In the genomic region with DNA sequence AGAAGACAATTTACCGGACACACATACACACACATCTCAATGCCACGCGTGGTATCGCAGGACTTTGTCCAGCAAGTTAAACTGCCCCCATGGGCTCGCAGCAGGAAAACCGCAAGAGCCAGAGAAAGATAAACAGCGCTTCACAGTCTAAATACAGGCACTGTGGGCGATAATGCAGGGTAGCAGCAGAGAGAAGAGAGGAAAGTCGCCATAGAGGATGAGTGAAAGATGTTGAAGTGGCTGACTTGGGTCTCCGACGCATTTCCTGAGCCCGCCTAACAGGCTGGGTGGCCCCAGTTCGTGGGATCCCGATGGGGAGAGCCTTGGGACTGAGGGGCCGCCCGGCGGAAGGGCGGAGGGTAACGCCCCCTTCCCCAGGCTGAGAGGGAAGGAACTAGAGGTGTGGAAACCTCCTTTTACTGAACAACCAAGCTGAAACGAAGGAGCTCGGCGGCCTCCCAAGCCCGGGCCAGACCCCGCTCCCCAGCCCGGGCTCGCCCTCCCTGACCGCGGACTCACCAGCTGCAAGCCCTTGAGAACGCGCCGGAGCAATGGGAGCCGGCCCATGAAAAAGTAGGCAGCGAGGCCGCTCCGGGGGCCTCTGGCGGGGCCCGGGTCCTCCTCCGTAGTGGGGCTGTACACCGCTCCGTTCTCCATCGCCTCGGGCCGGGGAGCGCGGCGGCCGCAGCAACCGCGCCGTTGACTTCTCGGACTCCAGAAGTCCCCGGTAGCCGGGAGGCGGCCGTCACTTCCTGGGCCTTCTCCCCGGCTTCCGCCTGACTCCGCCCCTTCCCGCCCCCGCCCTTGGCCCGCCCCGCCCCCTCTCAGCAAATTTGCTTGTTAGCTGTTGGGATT, we compare ENCODE assay signal across 1 cellular context.
A peak's percentile ranks its signal among the peaks of the same experiment; 100 is the strongest.
TF ChIP-seq lines count a peak whose summit lies in the region.

A gene with protein sequence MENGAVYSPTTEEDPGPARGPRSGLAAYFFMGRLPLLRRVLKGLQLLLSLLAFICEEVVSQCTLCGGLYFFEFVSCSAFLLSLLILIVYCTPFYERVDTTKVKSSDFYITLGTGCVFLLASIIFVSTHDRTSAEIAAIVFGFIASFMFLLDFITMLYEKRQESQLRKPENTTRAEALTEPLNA (minus strand): TSS at position 764 of the 855 bp plus-strand sequence. CDS start 107 bp downstream, at position 657.

TF ChIP-seq in K562, 482 proteins besides CTCF, POLR2A, EP300 and RAD21 (continued from another document and continues in another):
- TF ChIP-seq, protein P1, sequence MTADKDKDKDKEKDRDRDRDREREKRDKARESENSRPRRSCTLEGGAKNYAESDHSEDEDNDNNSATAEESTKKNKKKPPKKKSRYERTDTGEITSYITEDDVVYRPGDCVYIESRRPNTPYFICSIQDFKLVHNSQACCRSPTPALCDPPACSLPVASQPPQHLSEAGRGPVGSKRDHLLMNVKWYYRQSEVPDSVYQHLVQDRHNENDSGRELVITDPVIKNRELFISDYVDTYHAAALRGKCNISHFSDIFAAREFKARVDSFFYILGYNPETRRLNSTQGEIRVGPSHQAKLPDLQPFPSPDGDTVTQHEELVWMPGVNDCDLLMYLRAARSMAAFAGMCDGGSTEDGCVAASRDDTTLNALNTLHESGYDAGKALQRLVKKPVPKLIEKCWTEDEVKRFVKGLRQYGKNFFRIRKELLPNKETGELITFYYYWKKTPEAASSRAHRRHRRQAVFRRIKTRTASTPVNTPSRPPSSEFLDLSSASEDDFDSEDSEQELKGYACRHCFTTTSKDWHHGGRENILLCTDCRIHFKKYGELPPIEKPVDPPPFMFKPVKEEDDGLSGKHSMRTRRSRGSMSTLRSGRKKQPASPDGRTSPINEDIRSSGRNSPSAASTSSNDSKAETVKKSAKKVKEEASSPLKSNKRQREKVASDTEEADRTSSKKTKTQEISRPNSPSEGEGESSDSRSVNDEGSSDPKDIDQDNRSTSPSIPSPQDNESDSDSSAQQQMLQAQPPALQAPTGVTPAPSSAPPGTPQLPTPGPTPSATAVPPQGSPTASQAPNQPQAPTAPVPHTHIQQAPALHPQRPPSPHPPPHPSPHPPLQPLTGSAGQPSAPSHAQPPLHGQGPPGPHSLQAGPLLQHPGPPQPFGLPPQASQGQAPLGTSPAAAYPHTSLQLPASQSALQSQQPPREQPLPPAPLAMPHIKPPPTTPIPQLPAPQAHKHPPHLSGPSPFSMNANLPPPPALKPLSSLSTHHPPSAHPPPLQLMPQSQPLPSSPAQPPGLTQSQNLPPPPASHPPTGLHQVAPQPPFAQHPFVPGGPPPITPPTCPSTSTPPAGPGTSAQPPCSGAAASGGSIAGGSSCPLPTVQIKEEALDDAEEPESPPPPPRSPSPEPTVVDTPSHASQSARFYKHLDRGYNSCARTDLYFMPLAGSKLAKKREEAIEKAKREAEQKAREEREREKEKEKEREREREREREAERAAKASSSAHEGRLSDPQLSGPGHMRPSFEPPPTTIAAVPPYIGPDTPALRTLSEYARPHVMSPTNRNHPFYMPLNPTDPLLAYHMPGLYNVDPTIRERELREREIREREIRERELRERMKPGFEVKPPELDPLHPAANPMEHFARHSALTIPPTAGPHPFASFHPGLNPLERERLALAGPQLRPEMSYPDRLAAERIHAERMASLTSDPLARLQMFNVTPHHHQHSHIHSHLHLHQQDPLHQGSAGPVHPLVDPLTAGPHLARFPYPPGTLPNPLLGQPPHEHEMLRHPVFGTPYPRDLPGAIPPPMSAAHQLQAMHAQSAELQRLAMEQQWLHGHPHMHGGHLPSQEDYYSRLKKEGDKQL (CRISPR knock-in tag; IDR thresholded peaks at IDR 0.05; ENCODE audit: borderline replicate concordance) = no peak
- TF ChIP-seq ZFP1 (CRISPR knock-in tag; IDR thresholded peaks at IDR 0.05) = no peak
- no peak for TF ChIP-seq ZNF695 (CRISPR knock-in tag; IDR thresholded peaks at IDR 0.05)
- TF ChIP-seq MYC (IDR thresholded peaks at IDR 0.05; ENCODE audit: low read depth, low read length) = peak; percentile 74
- TF ChIP-seq MYC (CRISPR knock-in tag; IDR thresholded peaks at IDR 0.05; ENCODE audit: borderline replicate concordance, low read depth) = peak; percentile 62; the same call in 1 of the 2 replicates
- TF ChIP-seq, protein P2, sequence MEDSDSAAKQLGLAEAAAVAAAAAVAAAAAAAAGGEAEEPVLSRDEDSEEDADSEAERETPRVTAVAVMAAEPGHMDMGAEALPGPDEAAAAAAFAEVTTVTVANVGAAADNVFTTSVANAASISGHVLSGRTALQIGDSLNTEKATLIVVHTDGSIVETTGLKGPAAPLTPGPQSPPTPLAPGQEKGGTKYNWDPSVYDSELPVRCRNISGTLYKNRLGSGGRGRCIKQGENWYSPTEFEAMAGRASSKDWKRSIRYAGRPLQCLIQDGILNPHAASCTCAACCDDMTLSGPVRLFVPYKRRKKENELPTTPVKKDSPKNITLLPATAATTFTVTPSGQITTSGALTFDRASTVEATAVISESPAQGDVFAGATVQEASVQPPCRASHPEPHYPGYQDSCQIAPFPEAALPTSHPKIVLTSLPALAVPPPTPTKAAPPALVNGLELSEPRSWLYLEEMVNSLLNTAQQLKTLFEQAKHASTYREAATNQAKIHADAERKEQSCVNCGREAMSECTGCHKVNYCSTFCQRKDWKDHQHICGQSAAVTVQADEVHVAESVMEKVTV (CRISPR knock-in tag; IDR thresholded peaks at IDR 0.05) = no peak
- TF ChIP-seq, protein P3, sequence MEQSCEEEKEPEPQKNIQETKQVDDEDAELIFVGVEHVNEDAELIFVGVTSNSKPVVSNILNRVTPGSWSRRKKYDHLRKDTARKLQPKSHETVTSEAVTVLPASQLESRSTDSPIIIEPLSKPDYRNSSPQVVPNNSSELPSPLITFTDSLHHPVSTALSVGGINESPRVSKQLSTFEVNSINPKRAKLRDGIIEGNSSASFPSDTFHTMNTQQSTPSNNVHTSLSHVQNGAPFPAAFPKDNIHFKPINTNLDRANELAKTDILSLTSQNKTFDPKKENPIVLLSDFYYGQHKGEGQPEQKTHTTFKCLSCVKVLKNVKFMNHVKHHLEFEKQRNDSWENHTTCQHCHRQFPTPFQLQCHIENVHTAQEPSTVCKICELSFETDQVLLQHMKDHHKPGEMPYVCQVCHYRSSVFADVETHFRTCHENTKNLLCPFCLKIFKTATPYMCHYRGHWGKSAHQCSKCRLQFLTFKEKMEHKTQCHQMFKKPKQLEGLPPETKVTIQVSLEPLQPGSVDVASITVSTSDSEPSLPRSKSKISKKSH (CRISPR knock-in tag; IDR thresholded peaks at IDR 0.05) = no peak
- 0 out of 2 replicates have a peak, but pooled peaks have one; percentile 82 for TF ChIP-seq KDM2B (CRISPR knock-in tag; IDR thresholded peaks at IDR 0.05)
- TF ChIP-seq ZBED1 (IDR thresholded peaks at IDR 0.05) = no peak
- no peak for TF ChIP-seq PTRF (tag; IDR thresholded peaks at IDR 0.05)
- TF ChIP-seq, protein P4, sequence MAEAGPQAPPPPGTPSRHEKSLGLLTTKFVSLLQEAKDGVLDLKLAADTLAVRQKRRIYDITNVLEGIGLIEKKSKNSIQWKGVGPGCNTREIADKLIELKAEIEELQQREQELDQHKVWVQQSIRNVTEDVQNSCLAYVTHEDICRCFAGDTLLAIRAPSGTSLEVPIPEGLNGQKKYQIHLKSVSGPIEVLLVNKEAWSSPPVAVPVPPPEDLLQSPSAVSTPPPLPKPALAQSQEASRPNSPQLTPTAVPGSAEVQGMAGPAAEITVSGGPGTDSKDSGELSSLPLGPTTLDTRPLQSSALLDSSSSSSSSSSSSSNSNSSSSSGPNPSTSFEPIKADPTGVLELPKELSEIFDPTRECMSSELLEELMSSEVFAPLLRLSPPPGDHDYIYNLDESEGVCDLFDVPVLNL (CRISPR knock-in tag; IDR thresholded peaks at IDR 0.05; ENCODE audit: low read depth) = no peak
- no peak for TF ChIP-seq OTX1 (CRISPR knock-in tag; IDR thresholded peaks at IDR 0.05)
- TF ChIP-seq MAFG (tag; conservative IDR thresholded peaks at IDR 0.05) = no peak
- TF ChIP-seq TBP (optimal IDR thresholded peaks at IDR 0.05; ENCODE audit: low read depth, low read length) = no peak
- TF ChIP-seq CBX5 (IDR thresholded peaks at IDR 0.05; ENCODE audit: borderline replicate concordance, low read depth) = no peak
- TF ChIP-seq ZBTB17 (CRISPR knock-in tag; IDR thresholded peaks at IDR 0.05) = peak; percentile 52; the same call in 1 of the 2 replicates
- no peak for TF ChIP-seq PTTG1 (tag; IDR thresholded peaks at IDR 0.05; ENCODE audit: low read depth)
- TF ChIP-seq FIP1L1 (IDR thresholded peaks at IDR 0.05; ENCODE audit: low read depth, low read length, poor library complexity, severe bottlenecking) = no peak
- TF ChIP-seq, protein P5, sequence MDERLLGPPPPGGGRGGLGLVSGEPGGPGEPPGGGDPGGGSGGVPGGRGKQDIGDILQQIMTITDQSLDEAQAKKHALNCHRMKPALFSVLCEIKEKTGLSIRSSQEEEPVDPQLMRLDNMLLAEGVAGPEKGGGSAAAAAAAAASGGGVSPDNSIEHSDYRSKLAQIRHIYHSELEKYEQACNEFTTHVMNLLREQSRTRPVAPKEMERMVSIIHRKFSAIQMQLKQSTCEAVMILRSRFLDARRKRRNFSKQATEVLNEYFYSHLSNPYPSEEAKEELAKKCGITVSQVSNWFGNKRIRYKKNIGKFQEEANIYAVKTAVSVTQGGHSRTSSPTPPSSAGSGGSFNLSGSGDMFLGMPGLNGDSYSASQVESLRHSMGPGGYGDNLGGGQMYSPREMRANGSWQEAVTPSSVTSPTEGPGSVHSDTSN (CRISPR knock-in tag; IDR thresholded peaks at IDR 0.05; ENCODE audit: low read depth) = no peak
- TF ChIP-seq, protein P5 (tag; conservative IDR thresholded peaks at IDR 0.05; ENCODE audit: low read depth) = no peak
- no peak for TF ChIP-seq ZNF830 (CRISPR knock-in tag; IDR thresholded peaks at IDR 0.05)
- TF ChIP-seq XRCC5 (IDR thresholded peaks at IDR 0.05; ENCODE audit: low read depth, low read length) = no peak
- TF ChIP-seq BACH1 (tag; IDR thresholded peaks at IDR 0.05) = no peak
- TF ChIP-seq NR3C1 (CRISPR knock-in tag; IDR thresholded peaks at IDR 0.05) = no peak
- no peak for TF ChIP-seq ZSCAN32 (CRISPR knock-in tag; IDR thresholded peaks at IDR 0.05)
- no peak for TF ChIP-seq SAFB (IDR thresholded peaks at IDR 0.05; ENCODE audit: borderline replicate concordance, low read depth, low read length)
- TF ChIP-seq ZNF76 (CRISPR knock-in tag; IDR thresholded peaks at IDR 0.05; ENCODE audit: borderline replicate concordance) = no peak
- no peak for TF ChIP-seq ZNF57 (CRISPR knock-in tag; IDR thresholded peaks at IDR 0.05)
- TF ChIP-seq TOE1 (IDR thresholded peaks at IDR 0.05; ENCODE audit: borderline replicate concordance) = 0 out of 2 replicates have a peak, but pooled peaks have one; percentile 30
- TF ChIP-seq TOE1 (CRISPR knock-in tag; IDR thresholded peaks at IDR 0.05; ENCODE audit: borderline replicate concordance, low read depth) = no peak
- TF ChIP-seq SMARCE1 (IDR thresholded peaks at IDR 0.05) = peak; percentile 82
- peak; percentile 46; the same call in 1 of the 2 replicates for TF ChIP-seq NFRKB (IDR thresholded peaks at IDR 0.05; ENCODE audit: low read depth)
- TF ChIP-seq, protein P6, sequence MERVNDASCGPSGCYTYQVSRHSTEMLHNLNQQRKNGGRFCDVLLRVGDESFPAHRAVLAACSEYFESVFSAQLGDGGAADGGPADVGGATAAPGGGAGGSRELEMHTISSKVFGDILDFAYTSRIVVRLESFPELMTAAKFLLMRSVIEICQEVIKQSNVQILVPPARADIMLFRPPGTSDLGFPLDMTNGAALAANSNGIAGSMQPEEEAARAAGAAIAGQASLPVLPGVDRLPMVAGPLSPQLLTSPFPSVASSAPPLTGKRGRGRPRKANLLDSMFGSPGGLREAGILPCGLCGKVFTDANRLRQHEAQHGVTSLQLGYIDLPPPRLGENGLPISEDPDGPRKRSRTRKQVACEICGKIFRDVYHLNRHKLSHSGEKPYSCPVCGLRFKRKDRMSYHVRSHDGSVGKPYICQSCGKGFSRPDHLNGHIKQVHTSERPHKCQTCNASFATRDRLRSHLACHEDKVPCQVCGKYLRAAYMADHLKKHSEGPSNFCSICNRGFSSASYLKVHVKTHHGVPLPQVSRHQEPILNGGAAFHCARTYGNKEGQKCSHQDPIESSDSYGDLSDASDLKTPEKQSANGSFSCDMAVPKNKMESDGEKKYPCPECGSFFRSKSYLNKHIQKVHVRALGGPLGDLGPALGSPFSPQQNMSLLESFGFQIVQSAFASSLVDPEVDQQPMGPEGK (CRISPR knock-in tag; IDR thresholded peaks at IDR 0.05; ENCODE audit: borderline replicate concordance) = no peak
- TF ChIP-seq KAT8 (IDR thresholded peaks at IDR 0.05; ENCODE audit: low read depth) = no peak
- TF ChIP-seq ELF4 (CRISPR knock-in tag; IDR thresholded peaks at IDR 0.05) = 0 out of 2 replicates have a peak, but pooled peaks have one; percentile 59
- no peak for TF ChIP-seq POLR3A (IDR thresholded peaks at IDR 0.05; ENCODE audit: borderline replicate concordance, extremely low read depth, insufficient read depth, insufficient read length)
- TF ChIP-seq ZNF696 (CRISPR knock-in tag; conservative IDR thresholded peaks at IDR 0.05) = no peak
- no peak for TF ChIP-seq KDM4B (IDR thresholded peaks at IDR 0.05; ENCODE audit: borderline replicate concordance in 2 of 2, low read depth in 1 of 2)
- TF ChIP-seq ZNF212 (CRISPR knock-in tag; IDR thresholded peaks at IDR 0.05) = no peak
- TF ChIP-seq, protein P7, sequence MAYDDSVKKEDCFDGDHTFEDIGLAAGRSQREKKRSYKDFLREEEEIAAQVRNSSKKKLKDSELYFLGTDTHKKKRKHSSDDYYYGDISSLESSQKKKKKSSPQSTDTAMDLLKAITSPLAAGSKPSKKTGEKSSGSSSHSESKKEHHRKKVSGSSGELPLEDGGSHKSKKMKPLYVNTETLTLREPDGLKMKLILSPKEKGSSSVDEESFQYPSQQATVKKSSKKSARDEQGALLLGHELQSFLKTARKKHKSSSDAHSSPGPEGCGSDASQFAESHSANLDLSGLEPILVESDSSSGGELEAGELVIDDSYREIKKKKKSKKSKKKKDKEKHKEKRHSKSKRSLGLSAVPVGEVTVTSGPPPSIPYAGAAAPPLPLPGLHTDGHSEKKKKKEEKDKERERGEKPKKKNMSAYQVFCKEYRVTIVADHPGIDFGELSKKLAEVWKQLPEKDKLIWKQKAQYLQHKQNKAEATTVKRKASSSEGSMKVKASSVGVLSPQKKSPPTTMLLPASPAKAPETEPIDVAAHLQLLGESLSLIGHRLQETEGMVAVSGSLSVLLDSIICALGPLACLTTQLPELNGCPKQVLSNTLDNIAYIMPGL (CRISPR knock-in tag; IDR thresholded peaks at IDR 0.05) = no peak
- TF ChIP-seq, protein P8, sequence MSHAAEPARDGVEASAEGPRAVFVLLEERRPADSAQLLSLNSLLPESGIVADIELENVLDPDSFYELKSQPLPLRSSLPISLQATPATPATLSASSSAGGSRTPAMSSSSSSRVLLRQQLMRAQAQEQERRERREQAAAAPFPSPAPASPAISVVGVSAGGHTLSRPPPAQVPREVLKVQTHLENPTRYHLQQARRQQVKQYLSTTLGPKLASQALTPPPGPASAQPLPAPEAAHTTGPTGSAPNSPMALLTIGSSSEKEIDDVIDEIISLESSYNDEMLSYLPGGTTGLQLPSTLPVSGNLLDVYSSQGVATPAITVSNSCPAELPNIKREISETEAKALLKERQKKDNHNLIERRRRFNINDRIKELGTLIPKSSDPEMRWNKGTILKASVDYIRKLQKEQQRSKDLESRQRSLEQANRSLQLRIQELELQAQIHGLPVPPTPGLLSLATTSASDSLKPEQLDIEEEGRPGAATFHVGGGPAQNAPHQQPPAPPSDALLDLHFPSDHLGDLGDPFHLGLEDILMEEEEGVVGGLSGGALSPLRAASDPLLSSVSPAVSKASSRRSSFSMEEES (CRISPR knock-in tag; IDR thresholded peaks at IDR 0.05) = no peak
